In genomic region chr5:180811623-180812119, GRCh38 we compare ENCODE assay signal across 8 cellular contexts. TPM values are rescaled to one million over a fixed set of nuclear protein-coding genes. Genes with fewer than 3 reads are reported as not detected.
DNase-seq lines count a peak whose midpoint lies in the region; ATAC-seq and TF ChIP-seq lines count a peak whose summit lies in the region.

No MANE protein-coding gene starts in this region.

- H3K27ac ChIP-seq in SK-N-SH (ENCODE audit: low read depth in 2 of 2, low read length in 1 of 2) (no peak overlapping the region), layer of hippocampus (ENCODE audit: low read depth, low read length) (peak overlapping the region; percentile 100), temporal lobe (ENCODE audit: low read depth, low read length) (peak overlapping the region; percentile 97)

- H3K9me3 Mint-ChIP-seq in activated CD8-positive, alpha-beta T cell treated with anti-CD3 and anti-CD28 coated beads, Interleukin-2, amount 10 ng/mL, durations not matched to agents 7 days and 5 days (ENCODE audit: insufficient read depth): no peaks in the 10 kb centered on the region

- peak overlapping the region; percentile 100 for H3K27ac Mint-ChIP-seq in activated CD8-positive, alpha-beta T cell treated with anti-CD3 and anti-CD28 coated beads, Interleukin-2, amount 10 ng/mL, durations not matched to agents 7 days and 5 days

- H3K36me3 ChIP-seq in SK-N-SH (replicated peaks in 1 of 2; ENCODE audit: control insufficient read depth in 1 of 2, insufficient read depth in 2 of 2, low read length in 1 of 2): peaks cover 0 to 3% of the 10 kb centered on the region in 2 experiments

- TF ChIP-seq EP300 in SK-N-SH (IDR thresholded peaks at IDR 0.05; ENCODE audit: borderline replicate concordance in 1 of 2, low read depth in 1 of 2, low read length in 1 of 2): no peak

- POLR2A ChIA-PET in SK-N-SH (lab: Yijun Ruan, JAX): interaction anchor here (2.0 kb wide), 1 partner anchor 20 kb away, joined by 10 read pairs; no protein-coding TSS in a partner anchor
- POLR2A ChIA-PET in activated CD8-positive, alpha-beta T cell treated with anti-CD3 and anti-CD28 coated beads, Interleukin-2, amount 10 ng/mL, durations not matched to agents 7 days and 5 days (lab: Charles Lee): interaction anchor here (1.9 to 14.7 kb wide), 2 partner anchors 10 to 19 kb away, joined by 14 to 244 read pairs; no protein-coding TSS in a partner anchor

- H3K4me1 Mint-ChIP-seq in activated CD8-positive, alpha-beta T cell treated with anti-CD3 and anti-CD28 coated beads, Interleukin-2, amount 10 ng/mL, durations not matched to agents 7 days and 5 days (ENCODE audit: low read depth): peaks cover 61% of the 10 kb centered on the region

- no peaks in the 10 kb centered on the region for H4K20me1 ChIP-seq in SK-N-SH (ENCODE audit: insufficient read depth)

- ATAC-seq in SK-N-SH treated with all-trans-retinoic acid at 6 μM for 48 hours (no peak), HG02763 (IDR thresholded peaks at IDR 0.05; ENCODE audit: unreplicated experiment) (no peak)
- no peak for ATAC-seq in activated CD8-positive, alpha-beta T cell treated with anti-CD3 and anti-CD28 coated beads, Interleukin-2, amount 10 ng/mL, durations not matched to agents 7 days and 5 days

- H3F3A ChIP-seq in SK-N-SH (replicated peaks; ENCODE audit: insufficient read depth): no peaks in the 10 kb centered on the region

- H3K27me3 ChIP-seq in SK-N-SH (ENCODE audit: insufficient read depth): no peaks in the 10 kb centered on the region
- no peaks in the 10 kb centered on the region for H3K27me3 ChIP-seq in layer of hippocampus (ENCODE audit: control insufficient read depth, insufficient read depth, low read length)

- DNase-seq in SK-N-SH (no peak), OCI-M2 (lab: John Stamatoyannopoulos, UW; ENCODE audit: unreplicated experiment) (no peak), NCI-H446 treated with DMSO at 0.1 percent for 48 hours (lab: John Stamatoyannopoulos, UW) (no peak)
- DNase-seq in activated CD8-positive, alpha-beta T cell treated with anti-CD3 and anti-CD28 coated beads, Interleukin-2, amount 10 ng/mL, durations not matched to agents 7 days and 5 days: no peak

- no peak overlapping the region for H3K4me2 ChIP-seq in SK-N-SH

- peaks cover 23% of the 10 kb centered on the region for H3K36me3 Mint-ChIP-seq in activated CD8-positive, alpha-beta T cell treated with anti-CD3 and anti-CD28 coated beads, Interleukin-2, amount 10 ng/mL, durations not matched to agents 7 days and 5 days (ENCODE audit: low read depth)

- H2AFZ ChIP-seq in SK-N-SH (ENCODE audit: low read depth): peak overlapping the region; percentile 87; the same call in 1 of the 2 replicates

- H3K9ac ChIP-seq in SK-N-SH: no peak overlapping the region

- TF ChIP-seq RAD21 in SK-N-SH (IDR thresholded peaks at IDR 0.05; ENCODE audit: low read length): no peak

- TF ChIP-seq CTCF in SK-N-SH (IDR thresholded peaks at IDR 0.05): no peak

- CTCF ChIA-PET in SK-N-SH (lab: Yijun Ruan, JAX): interaction anchor here (0.9 to 1.6 kb wide), 2 partner anchors 20 to 27 kb away, joined by 3 to 4 read pairs; no protein-coding TSS in a partner anchor
- CTCF ChIA-PET in activated CD8-positive, alpha-beta T cell treated with anti-CD3 and anti-CD28 coated beads, Interleukin-2, amount 10 ng/mL, durations not matched to agents 7 days and 5 days (lab: Charles Lee): interaction anchor here (2.3 to 3.5 kb wide), 2 partner anchors 10 to 19 kb away, joined by 6 to 32 read pairs; no protein-coding TSS in a partner anchor

- no peaks in the 10 kb centered on the region for H3K9me3 ChIP-seq in SK-N-SH

- H3K4me3 Mint-ChIP-seq in activated CD8-positive, alpha-beta T cell treated with anti-CD3 and anti-CD28 coated beads, Interleukin-2, amount 10 ng/mL, durations not matched to agents 7 days and 5 days: peak overlapping the region; percentile 73

- peaks cover 4 to 33% of the 10 kb centered on the region in 2 experiments; a peak in 3 of 4 replicates for H3K4me1 ChIP-seq in SK-N-SH (ENCODE audit: control insufficient read depth in 1 of 2, insufficient read depth in 2 of 2, low read depth in 1 of 2, low read length in 1 of 2)

- no peaks in the 10 kb centered on the region for H3K9me2 ChIP-seq in SK-N-SH

- WGBS in SK-N-SH (ENCODE audit: low lambda C conversion rate): 99% methylated on average over 10 of the region's 10 CpGs

- H3K4me3 ChIP-seq in SK-N-SH (ENCODE audit: low read depth in 2 of 2, low read length in 1 of 2): no peak overlapping the region

- peaks cover 29% of the 10 kb centered on the region for H3K79me2 ChIP-seq in SK-N-SH (ENCODE audit: insufficient read depth)

- no peaks in the 10 kb centered on the region for H3K27me3 Mint-ChIP-seq in activated CD8-positive, alpha-beta T cell treated with anti-CD3 and anti-CD28 coated beads, Interleukin-2, amount 10 ng/mL, durations not matched to agents 7 days and 5 days (ENCODE audit: low read depth)

TF ChIP-seq in SK-N-SH, 30 proteins besides CTCF, POLR2A, EP300 and RAD21 (continues in another document):
- TF ChIP-seq MXI1 (IDR thresholded peaks at IDR 0.05; ENCODE audit: low read depth, low read length) (no peak), MEF2A (IDR thresholded peaks at IDR 0.05; ENCODE audit: borderline replicate concordance, low read depth) (no peak), POLR2AphosphoS5 (IDR thresholded peaks at IDR 0.05; ENCODE audit: low read depth, low read length) (no peak), SIN3A (IDR thresholded peaks at IDR 0.05; ENCODE audit: borderline replicate concordance, low read depth, low read length) (no peak)
- TF ChIP-seq, protein P1, sequence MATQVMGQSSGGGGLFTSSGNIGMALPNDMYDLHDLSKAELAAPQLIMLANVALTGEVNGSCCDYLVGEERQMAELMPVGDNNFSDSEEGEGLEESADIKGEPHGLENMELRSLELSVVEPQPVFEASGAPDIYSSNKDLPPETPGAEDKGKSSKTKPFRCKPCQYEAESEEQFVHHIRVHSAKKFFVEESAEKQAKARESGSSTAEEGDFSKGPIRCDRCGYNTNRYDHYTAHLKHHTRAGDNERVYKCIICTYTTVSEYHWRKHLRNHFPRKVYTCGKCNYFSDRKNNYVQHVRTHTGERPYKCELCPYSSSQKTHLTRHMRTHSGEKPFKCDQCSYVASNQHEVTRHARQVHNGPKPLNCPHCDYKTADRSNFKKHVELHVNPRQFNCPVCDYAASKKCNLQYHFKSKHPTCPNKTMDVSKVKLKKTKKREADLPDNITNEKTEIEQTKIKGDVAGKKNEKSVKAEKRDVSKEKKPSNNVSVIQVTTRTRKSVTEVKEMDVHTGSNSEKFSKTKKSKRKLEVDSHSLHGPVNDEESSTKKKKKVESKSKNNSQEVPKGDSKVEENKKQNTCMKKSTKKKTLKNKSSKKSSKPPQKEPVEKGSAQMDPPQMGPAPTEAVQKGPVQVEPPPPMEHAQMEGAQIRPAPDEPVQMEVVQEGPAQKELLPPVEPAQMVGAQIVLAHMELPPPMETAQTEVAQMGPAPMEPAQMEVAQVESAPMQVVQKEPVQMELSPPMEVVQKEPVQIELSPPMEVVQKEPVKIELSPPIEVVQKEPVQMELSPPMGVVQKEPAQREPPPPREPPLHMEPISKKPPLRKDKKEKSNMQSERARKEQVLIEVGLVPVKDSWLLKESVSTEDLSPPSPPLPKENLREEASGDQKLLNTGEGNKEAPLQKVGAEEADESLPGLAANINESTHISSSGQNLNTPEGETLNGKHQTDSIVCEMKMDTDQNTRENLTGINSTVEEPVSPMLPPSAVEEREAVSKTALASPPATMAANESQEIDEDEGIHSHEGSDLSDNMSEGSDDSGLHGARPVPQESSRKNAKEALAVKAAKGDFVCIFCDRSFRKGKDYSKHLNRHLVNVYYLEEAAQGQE (IDR thresholded peaks at IDR 0.05; ENCODE audit: low read depth, low read length): no peak

TF ChIP-seq in SK-N-SH treated with all-trans-retinoic acid at 6 μM for 48 hours, 23 proteins besides CTCF, POLR2A, EP300 and RAD21 (continues in another document):
- no peak for TF ChIP-seq OSR1 (CRISPR knock-in tag; IDR thresholded peaks at IDR 0.05)
- TF ChIP-seq CSDC2 (CRISPR knock-in tag; IDR thresholded peaks at IDR 0.05): no peak
- no peak for TF ChIP-seq CSRNP3 (CRISPR knock-in tag; IDR thresholded peaks at IDR 0.05)
- no peak for TF ChIP-seq ZC3H10 (CRISPR knock-in tag; IDR thresholded peaks at IDR 0.05)
- TF ChIP-seq ISL1 (CRISPR knock-in tag; IDR thresholded peaks at IDR 0.05): no peak
- no peak for TF ChIP-seq TCF4 (CRISPR knock-in tag; IDR thresholded peaks at IDR 0.05; ENCODE audit: borderline replicate concordance)
- TF ChIP-seq PPARA (CRISPR knock-in tag; IDR thresholded peaks at IDR 0.05; ENCODE audit: borderline replicate concordance): no peak
- no peak for TF ChIP-seq SNAI2 (CRISPR knock-in tag; IDR thresholded peaks at IDR 0.05)
- TF ChIP-seq ZNF70 (CRISPR knock-in tag; IDR thresholded peaks at IDR 0.05): no peak

RNA-seq across cellular contexts. Expression of gene MGAT1, which starts 9.1 kb away (rescaled TPM):
- 47.3 and 55.8 TPM in 2 replicates for polyA plus RNA-seq in SK-N-SH (2012; rRNA removed)
- polyA plus RNA-seq in SK-N-SH (2012; cell fraction: cytosol; rRNA removed): 27.7 and 43.1 TPM in 2 replicates
- 56.3 and 60.6 TPM in 2 replicates for polyA plus RNA-seq in SK-N-SH (2012; cell fraction: nucleus; rRNA removed)
- 100 to 1,000 TPM; 154 to 161 TPM for total RNA-seq in activated CD8-positive, alpha-beta T cell treated with anti-CD3 and anti-CD28 coated beads, Interleukin-2, amount 10 ng/mL, durations not matched to agents 7 days and 5 days
- 21.4 TPM for total RNA-seq in temporal lobe

RNA-seq across cellular contexts. Expression of gene ZFP62, which starts 49.4 kb away (rescaled TPM):
- 6.0 and 9.0 TPM in 2 replicates for polyA plus RNA-seq in SK-N-SH (2012; rRNA removed)
- 7.5 and 10.4 TPM in 2 replicates for polyA plus RNA-seq in SK-N-SH (2012; cell fraction: cytosol; rRNA removed)
- 10.3 and 22.5 TPM in 2 replicates for polyA plus RNA-seq in SK-N-SH (2012; cell fraction: nucleus; rRNA removed)
- 10 to 100 TPM; 22.8 to 25.3 TPM for total RNA-seq in activated CD8-positive, alpha-beta T cell treated with anti-CD3 and anti-CD28 coated beads, Interleukin-2, amount 10 ng/mL, durations not matched to agents 7 days and 5 days
- 46.7 TPM for total RNA-seq in temporal lobe

Comparison
In these comparisons a context has a peak if more than half of its experiments do, and no peak if none do; other contexts are left out.
1. H3K27ac ChIP-seq: peak in layer of hippocampus (single experiment) and temporal lobe (single experiment); none in SK-N-SH (0 of 2).